In the genomic region with DNA sequence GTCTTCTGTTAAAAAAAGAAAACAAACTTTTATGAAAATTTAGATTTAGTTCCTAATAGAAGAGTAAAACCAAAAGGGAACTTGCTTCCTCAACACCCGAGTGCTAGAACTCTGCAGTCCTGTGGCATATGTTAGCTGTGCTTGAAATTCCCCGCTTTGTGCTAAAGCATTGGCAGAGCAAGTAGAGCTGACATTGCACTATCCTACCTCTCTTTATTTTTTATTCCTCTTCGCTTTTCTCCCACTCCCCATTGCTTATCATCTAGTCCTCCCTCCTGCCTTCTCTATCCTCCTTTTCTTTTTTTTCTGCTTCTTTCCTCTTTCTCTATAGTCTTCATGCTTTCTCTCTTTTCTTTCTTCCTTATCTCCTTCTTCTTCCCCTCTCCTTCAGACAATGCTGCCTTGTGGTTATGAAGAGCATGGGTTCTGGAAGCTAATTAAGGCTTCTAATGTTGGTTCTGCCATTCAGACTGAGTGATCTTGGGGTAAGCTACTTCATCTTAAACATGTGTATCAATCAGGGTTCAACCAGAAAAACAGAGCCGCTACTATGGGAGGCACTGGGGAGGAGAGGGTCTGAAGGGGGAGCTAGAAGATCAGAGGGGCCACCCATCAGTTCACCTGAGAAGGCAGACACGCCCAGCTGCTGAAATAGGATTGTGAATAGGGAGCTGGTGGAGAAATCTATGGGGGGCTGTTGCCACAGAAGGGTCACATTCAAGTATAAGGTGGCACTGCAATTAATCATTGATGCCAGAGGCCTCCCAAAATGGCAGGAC, we compare ENCODE assay signal across 22 cellular contexts.
"Had no signal": no experiment of that assay in that cellular context is flagged by ENCODE, and none has a peak within 500 bp of the region (broad histone marks: within the 10 kb centered on the region; RNA-seq: fewer than 3 reads in every experiment).

No MANE protein-coding gene starts in this region.

- H3K4me2 ChIP-seq: KMS-11, PC-9 had no signal

- H3K9me3 ChIP-seq: Peyer's patch, SJCRH30 had no signal

- H2AFZ ChIP-seq: PC-9 had no signal

- DNase-seq: IMR-90, Kasumi-1, MM.1S, NCI-H1092 treated with DMSO at 0.1 percent for 48 hours, NCI-H1436, NCI-H187, NCI-H2029, NCI-H2081 treated with DMSO at 0.1 percent for 48 hours, NCI-H226, NCI-H446, NCI-H510A, NCI-H524 treated with DMSO at 0.1 percent for 48 hours, NCI-H774, OCI-M1, PC-9, Peyer's patch, SHP77 treated with DMSO at 0.1 percent for 48 hours, SJCRH30 had no signal

- H3K27ac ChIP-seq: KMS-11, PC-9, Peyer's patch, SJCRH30 had no signal

- H3K4me1 ChIP-seq: Peyer's patch, SJCRH30 had no signal

- ATAC-seq: HepG2, Right ventricle myocardium inferior, SK-N-SH treated with all-trans-retinoic acid at 6 μM for 48 hours had no signal

- H3K36me3 ChIP-seq: Peyer's patch, SJCRH30 had no signal

- H3K4me3 ChIP-seq: PC-9, Peyer's patch, SJCRH30 had no signal

- H3K27me3 ChIP-seq: Peyer's patch, SJCRH30 had no signal

- H3K9ac ChIP-seq: KMS-11 had no signal
